8 cellular contexts compared by ENCODE assay signal in genomic region chr5:10760033-10760975, GRCh38. TPM values are rescaled to one million over a fixed set of nuclear protein-coding genes. Genes with fewer than 3 reads are reported as not detected.
DNase-seq lines count a peak whose midpoint lies in the region; ATAC-seq and TF ChIP-seq lines count a peak whose summit lies in the region.

No MANE protein-coding gene starts in this region.

- no peak overlapping the region for H2BK5ac ChIP-seq in neuronal stem cell (ENCODE audit: low read length)

- peaks cover 55% of the 10 kb centered on the region for H3K4me1 Mint-ChIP-seq in CD8-positive, alpha-beta T cell (ENCODE audit: low read depth)

- DNase-seq in CD8-positive, alpha-beta T cell = peak in 2 of 7 experiments; percentile 40 to 45
- DNase-seq in NCI-H510A treated with DMSO at 0.1 percent for 48 hours (lab: John Stamatoyannopoulos, UW) (peak; percentile 75), germinal center (ENCODE audit: low spot score) (peak; percentile 58), neuronal stem cell (ENCODE audit: low spot score) (peak; percentile 29), DMS114 treated with DMSO at 0.1 percent for 48 hours (lab: John Stamatoyannopoulos, UW; ENCODE audit: unreplicated experiment) (no peak)
- DNase-seq in activated naive CD4-positive, alpha-beta T cell treated with Interleukin-2 at 50 U/mL for 16 hours = peak; percentile 50

- H2BK120ac ChIP-seq in neuronal stem cell (ENCODE audit: low read depth, low read length) = no peak overlapping the region

- peaks cover 15% of the 10 kb centered on the region for H3K36me3 Mint-ChIP-seq in CD8-positive, alpha-beta T cell

- H3K79me1 ChIP-seq in neuronal stem cell (ENCODE audit: low read depth, low read length) = peaks cover 5% of the 10 kb centered on the region

- intact Hi-C loops in CD8-positive, alpha-beta T cell (cut with DNase I, micrococcal nuclease) = loop anchor here (2.0 to 5.0 kb wide), 3 partner anchors 133 to 406 kb away; partner anchors contain the start of gene ANKRD33B (in 1 of the 2)

- H3K9me3 ChIP-seq in CD8-positive, alpha-beta T cell (ENCODE audit: low read length) = no peaks in the 10 kb centered on the region
- peaks cover 0 to 1% of the 10 kb centered on the region in 2 donors for H3K9me3 ChIP-seq in neuronal stem cell (replicated peaks in 1 of 2; ENCODE audit: control insufficient read depth in 2 of 2, insufficient read depth in 1 of 2, low read depth in 1 of 2, low read length in 2 of 2)

- peak overlapping the region; percentile 53 for H3K4me3 ChIP-seq in CD8-positive, alpha-beta T cell (ENCODE audit: low read depth, low read length)
- peak overlapping the region; percentile 68 to 85 for H3K4me3 ChIP-seq in neuronal stem cell (ENCODE audit: low read length in 2 of 2)

- peak overlapping the region; percentile 91 for H3K9ac ChIP-seq in neuronal stem cell (ENCODE audit: low read depth, low read length, poor library complexity)

- POLR2A ChIA-PET in CD8-positive, alpha-beta T cell (lab: Charles Lee) = interaction anchor here (0.8 to 1.5 kb wide), 3 partner anchors 9 to 407 kb away, joined by 3 to 4 read pairs (median 3); partner anchors contain the start of gene MARCHF6

- H3K4me2 ChIP-seq in neuronal stem cell (ENCODE audit: insufficient read depth, low read length, poor library complexity, severe bottlenecking) = peak overlapping the region; percentile 59

- CTCF ChIA-PET in CD8-positive, alpha-beta T cell (lab: Charles Lee) = interaction anchor here (1.1 kb wide), 1 partner anchor 8 kb away, joined by 3 read pairs; no protein-coding TSS in a partner anchor

- no peak overlapping the region for H2BK15ac ChIP-seq in neuronal stem cell (ENCODE audit: low read length)

- peaks cover 14% of the 10 kb centered on the region for H3K4me1 ChIP-seq in CD8-positive, alpha-beta T cell (ENCODE audit: insufficient read depth, low read length)
- H3K4me1 ChIP-seq in neuronal stem cell (ENCODE audit: control insufficient read depth in 2 of 2, insufficient read depth in 1 of 2, low read depth in 1 of 2, low read length in 2 of 2) = peaks cover 0 to 1% of the 10 kb centered on the region in 2 donors

- no peak overlapping the region for H3K14ac ChIP-seq in neuronal stem cell (ENCODE audit: low read length)

- no peaks in the 10 kb centered on the region for H3K27me3 ChIP-seq in CD8-positive, alpha-beta T cell (ENCODE audit: insufficient read depth, low read length)
- H3K27me3 ChIP-seq in neuronal stem cell (ENCODE audit: control insufficient read depth in 3 of 3, insufficient read depth in 3 of 3, low read depth in 1 of 3, low read length in 3 of 3) = peaks cover 0 to under 1% (median 0%) of the 10 kb centered on the region in 3 experiments

- peak overlapping the region; percentile 97 for H2AFZ ChIP-seq in neuronal stem cell (ENCODE audit: low read length)

- no peak overlapping the region for H2AK5ac ChIP-seq in neuronal stem cell (ENCODE audit: low read depth, low read length)

- WGBS in neuronal stem cell (ENCODE audit: extremely low coverage in 2 of 2, insufficient read length in 2 of 2, insufficient replicate concordance in 1 of 2), 2 donors = no CpG with 5 or more reads among the region's 55 CpGs

- peak overlapping the region; percentile 78 for H3K18ac ChIP-seq in neuronal stem cell (ENCODE audit: low read length)

- H2BK12ac ChIP-seq in neuronal stem cell (ENCODE audit: low read length) = no peak overlapping the region

- H3K27ac Mint-ChIP-seq in CD8-positive, alpha-beta T cell = peak overlapping the region; percentile 89

- H4K8ac ChIP-seq in neuronal stem cell (ENCODE audit: low read depth, low read length) = no peak overlapping the region

- H3K4me3 Mint-ChIP-seq in CD8-positive, alpha-beta T cell = peak overlapping the region; percentile 93

- H3K36me3 ChIP-seq in CD8-positive, alpha-beta T cell (ENCODE audit: insufficient read depth, low read length) = no peaks in the 10 kb centered on the region
- peaks cover 4 to 17% of the 10 kb centered on the region in 2 donors for H3K36me3 ChIP-seq in neuronal stem cell (replicated peaks in 1 of 2; ENCODE audit: control insufficient read depth in 2 of 2, insufficient read depth in 2 of 2, low read length in 2 of 2)

- H3K23ac ChIP-seq in neuronal stem cell (ENCODE audit: low read depth, low read length, poor library complexity) = no peak overlapping the region

- H4K91ac ChIP-seq in neuronal stem cell (ENCODE audit: low read depth, low read length, poor library complexity) = no peak overlapping the region

- peak overlapping the region; percentile 45 for H3K27ac ChIP-seq in CD8-positive, alpha-beta T cell (ENCODE audit: low read depth, low read length)
- no peak overlapping the region for H3K27ac ChIP-seq in neuronal stem cell (replicated peaks; ENCODE audit: low read length)

- TF ChIP-seq CTCF in CD8-positive, alpha-beta T cell (IDR thresholded peaks at IDR 0.05) = no peak

- ATAC-seq in CD8-positive, alpha-beta T cell = peak; percentile 26
- ATAC-seq in GM19035 (IDR thresholded peaks at IDR 0.05; ENCODE audit: unreplicated experiment) (peak; percentile 39), HG03280 (IDR thresholded peaks at IDR 0.05; ENCODE audit: unreplicated experiment) (peak; percentile 37)

- no peaks in the 10 kb centered on the region for H3K27me3 Mint-ChIP-seq in CD8-positive, alpha-beta T cell (ENCODE audit: low read depth)

- no peak overlapping the region for H3K4ac ChIP-seq in neuronal stem cell (ENCODE audit: low read length)

- H3K9me3 Mint-ChIP-seq in CD8-positive, alpha-beta T cell = no peaks in the 10 kb centered on the region

RNA-seq across cellular contexts. Expression of gene DAP, which starts 0.7 kb away (rescaled TPM):
- total RNA-seq in CD8-positive, alpha-beta T cell = 10 to 100 TPM; 30.0 to 35.0 TPM
- polyA plus RNA-seq in neuronal stem cell (2013, experiment 1 of 2) = 78.1 TPM
- 78.6 TPM for polyA plus RNA-seq in neuronal stem cell (2013, experiment 2 of 2)
